3 cellular contexts compared by ENCODE assay signal in genomic region chr1:184644771-184645170, GRCh38.
"Had no signal": no experiment of that assay in that cellular context is flagged by ENCODE, and none has a peak within 500 bp of the region (broad histone marks: within the 10 kb centered on the region; RNA-seq: fewer than 3 reads in every experiment).

No MANE protein-coding gene starts in this region.

- DNase-seq: GDM1, GF-D8 had no signal

- H3K4me3 ChIP-seq: GM12878 had no signal

- ATAC-seq: GM12878 had no signal
